In genomic region chr17:28902819-28903545, GRCh38 we compare ENCODE assay signal across 1 cellular context.
TF ChIP-seq lines count a peak whose summit lies in the region.

TSS of gene DHRS13 (minus strand) at chr17:28903079. CDS start at chr17:28902944, 135 bp downstream.

TF ChIP-seq in HepG2, 621 proteins besides CTCF, POLR2A, EP300 and RAD21 (continued from another document and continues in another):
- TF ChIP-seq ZNF407 (CRISPR knock-in tag; IDR thresholded peaks at IDR 0.05; ENCODE audit: not compliant biosample characterization) (no peak), TRIM24 (CRISPR knock-in tag; IDR thresholded peaks at IDR 0.05) (no peak), AHR (CRISPR knock-in tag; IDR thresholded peaks at IDR 0.05) (peak; percentile 94), EEA1 (CRISPR knock-in tag; IDR thresholded peaks at IDR 0.05; ENCODE audit: borderline replicate concordance) (peak; percentile 29; the same call in 1 of the 2 replicates), ZNF720 (CRISPR knock-in tag; IDR thresholded peaks at IDR 0.05) (no peak), TBX2 (CRISPR knock-in tag; IDR thresholded peaks at IDR 0.05; ENCODE audit: borderline replicate concordance) (peak; percentile 84), ZBTB40 (IDR thresholded peaks at IDR 0.05) (no peak), ZBTB40 (CRISPR knock-in tag; IDR thresholded peaks at IDR 0.05) (peak; percentile 53; the same call in 1 of the 2 replicates), ZNF740 (CRISPR knock-in tag; IDR thresholded peaks at IDR 0.05) (no peak), ERF (CRISPR knock-in tag; IDR thresholded peaks at IDR 0.05) (peak; percentile 79), CSRNP1 (CRISPR knock-in tag; IDR thresholded peaks at IDR 0.05) (peak; percentile 64; the same call in 1 of the 2 replicates), ZBTB21 (CRISPR knock-in tag; IDR thresholded peaks at IDR 0.05) (0 out of 2 replicates have a peak, but pooled peaks have one; percentile 17), ZBTB26 (CRISPR knock-in tag; IDR thresholded peaks at IDR 0.05; ENCODE audit: borderline replicate concordance) (0 out of 2 replicates have a peak, but pooled peaks have one; percentile 48), MLX (CRISPR knock-in tag; IDR thresholded peaks at IDR 0.05) (no peak; the same call in 1 of the 2 replicates), ZNF574 (CRISPR knock-in tag; IDR thresholded peaks at IDR 0.05) (peak; percentile 89), KDM5B (CRISPR knock-in tag; IDR thresholded peaks at IDR 0.05; ENCODE audit: borderline replicate concordance) (peak; percentile 61; the same call in 1 of the 2 replicates), HHEX (CRISPR knock-in tag; IDR thresholded peaks at IDR 0.05) (no peak), SMYD3 (CRISPR knock-in tag; IDR thresholded peaks at IDR 0.05) (peak; percentile 52; the same call in 1 of the 2 replicates), NFIC (IDR thresholded peaks at IDR 0.05; ENCODE audit: low read length) (no peak), ZMYM3 (CRISPR knock-in tag; IDR thresholded peaks at IDR 0.05) (0 out of 2 replicates have a peak, but pooled peaks have one; percentile 26), NR2F6 (IDR thresholded peaks at IDR 0.05) (no peak), NR2F6 (CRISPR knock-in tag; IDR thresholded peaks at IDR 0.05) (peak; percentile 65), STAG1 (CRISPR knock-in tag; IDR thresholded peaks at IDR 0.05) (peak; percentile 73), SP2 (CRISPR knock-in tag; IDR thresholded peaks at IDR 0.05) (no peak), ZFP82 (CRISPR knock-in tag; IDR thresholded peaks at IDR 0.05; ENCODE audit: borderline replicate concordance) (peak; percentile 75; the same call in 1 of the 2 replicates), JUNB (CRISPR knock-in tag; IDR thresholded peaks at IDR 0.05; ENCODE audit: borderline replicate concordance) (no peak), PREB (CRISPR knock-in tag; IDR thresholded peaks at IDR 0.05) (no peak), ZNF709 (CRISPR knock-in tag; IDR thresholded peaks at IDR 0.05) (no peak), ZC3H4 (CRISPR knock-in tag; IDR thresholded peaks at IDR 0.05; ENCODE audit: borderline replicate concordance) (0 out of 2 replicates have a peak, but pooled peaks have one; percentile 43)
